Comparison of ENCODE assay signal across 8 cellular contexts in the genomic region with DNA sequence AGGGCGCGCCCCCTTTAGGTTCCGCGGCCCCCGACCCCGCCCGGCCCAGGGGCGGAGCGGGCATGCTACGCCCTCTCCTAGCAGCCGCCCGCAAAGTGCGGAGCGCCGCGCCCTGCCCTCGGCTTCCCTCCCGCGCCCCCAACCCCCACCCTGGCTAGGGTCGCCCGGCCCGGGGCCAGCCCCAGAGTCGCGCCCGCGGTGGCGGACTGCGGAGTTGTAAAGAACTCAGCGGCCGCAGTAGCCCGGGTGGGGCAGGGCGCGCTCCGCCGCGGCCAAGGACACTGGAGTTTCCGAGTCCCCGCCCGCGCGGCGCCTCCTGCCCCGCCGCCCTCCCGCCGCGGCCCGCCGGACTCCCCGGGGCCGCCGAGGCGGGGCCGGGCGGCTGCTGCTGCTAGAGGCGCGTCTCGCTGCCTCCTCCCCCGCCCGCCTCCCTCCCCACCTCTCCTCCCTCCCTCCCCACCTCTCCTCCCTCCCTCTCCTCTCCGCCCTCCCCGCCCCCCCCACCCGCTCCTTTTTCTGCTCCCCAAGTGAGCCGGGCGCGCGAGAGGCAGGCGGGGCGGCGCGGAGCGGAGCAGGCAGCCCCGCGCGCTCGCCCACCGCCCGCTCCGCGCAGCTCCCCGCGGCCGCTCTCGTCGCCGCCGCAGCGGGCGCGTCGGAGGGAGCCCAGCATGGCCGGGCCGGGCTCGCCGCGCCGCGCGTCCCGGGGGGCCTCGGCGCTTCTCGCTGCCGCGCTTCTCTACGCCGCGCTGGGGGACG. TPM values are rescaled to one million over a fixed set of nuclear protein-coding genes. Genes with fewer than 3 reads are reported as not detected.
DNase-seq lines count a peak whose midpoint lies in the region; ATAC-seq and TF ChIP-seq lines count a peak whose summit lies in the region.

A gene (plus strand): TSS at position 507 of the 756 bp plus-strand sequence.

- DNase-seq in AG20443 (ENCODE audit: low spot score): peak; percentile 67
- no peak for DNase-seq in astrocyte of the cerebellum (ENCODE audit: low read depth)
- DNase-seq in stomach: peak; percentile 46
- no peak for DNase-seq in NCI-H446 (lab: John Stamatoyannopoulos, UW)
- DNase-seq in inferior parietal cortex (ENCODE audit: extremely low spot score): no peak
- no peak for DNase-seq in cortex of kidney (lab: John Stamatoyannopoulos, UW)

- intact Hi-C loops in stomach (cut with DNase I; ENCODE audit: low total_unique reads): no loop called here

- no peaks in the 10 kb centered on the region for H3K9me3 ChIP-seq in iPS-20b (ENCODE audit: insufficient read depth, low read depth, low read length)
- H3K9me3 ChIP-seq in stomach: no peaks in the 10 kb centered on the region

- in situ Hi-C loops in astrocyte of the cerebellum (cut with HindIII; ENCODE audit: low sequenced_read_pairs): no loop called here

- H3K27me3 ChIP-seq in iPS-20b (ENCODE audit: insufficient read depth, low read length) (peaks cover 88% of the 10 kb centered on the region), stomach (peaks cover 0 to 76% (median 40%) of the 10 kb centered on the region in 3 donors)

- TF ChIP-seq EP300 in stomach (IDR thresholded peaks at IDR 0.05): no peak

- H3K27ac ChIP-seq in iPS-20b (ENCODE audit: low read length): no peak within 1 kb of the TSS
- peak within 1 kb of the TSS; percentile 4 to 83 (median 54) for H3K27ac ChIP-seq in stomach

- TF ChIP-seq POLR2A in stomach (IDR thresholded peaks at IDR 0.05): no peak

- peak; percentile 40 for ATAC-seq in HG02885 (IDR thresholded peaks at IDR 0.05; ENCODE audit: poor library complexity, unreplicated experiment)

- WGBS in stomach, 5 donors: 0 to 2% (median 1%) methylated on average over 7 to 107 of the region's 109 CpGs

- peaks cover 11% of the 10 kb centered on the region for H3K4me1 ChIP-seq in iPS-20b (ENCODE audit: insufficient read depth, low read length)
- peaks cover 15 to 49% (median 30%) of the 10 kb centered on the region in 4 donors for H3K4me1 ChIP-seq in stomach

- no peak for TF ChIP-seq CTCF in astrocyte of the cerebellum (IDR thresholded peaks at IDR 0.05; ENCODE audit: low read depth, low read length, missing control alignments)
- no peak for TF ChIP-seq CTCF in stomach (IDR thresholded peaks at IDR 0.05)

- peak within 1 kb of the TSS; percentile 16; the same call in 1 of the 2 replicates for H3K9ac ChIP-seq in iPS-20b (ENCODE audit: low read depth, low read length)

- H3K36me3 ChIP-seq in iPS-20b (ENCODE audit: insufficient read depth, low read depth, low read length): no peaks in the 10 kb centered on the region
- H3K36me3 ChIP-seq in stomach: no peaks in the 10 kb centered on the region

- peak within 1 kb of the TSS; percentile 33 for H3K4me3 ChIP-seq in astrocyte of the cerebellum (ENCODE audit: low read depth, low read length)
- H3K4me3 ChIP-seq in iPS-20b (ENCODE audit: low read length): peak within 1 kb of the TSS; percentile 77
- peak within 1 kb of the TSS; percentile 62 to 79 (median 64) for H3K4me3 ChIP-seq in stomach

RNA-seq across cellular contexts. Expression of the gene that starts here (rescaled TPM):
- 10 to 100 TPM in 2 of 5 donors, 1 to 10 TPM in 2, not detected in 1; 2.9 to 54.0 (median 10.9) TPM for total RNA-seq in stomach
- polyA plus RNA-seq in stomach: 1 to 10 TPM in 2 of 3 donors, under 1 TPM in 1; 0.56 to 1.8 (median 1.5) TPM

Comparison
In these comparisons a context has a peak if more than half of its experiments do, and no peak if none do; other contexts are left out.
1. DNase-seq: peak in AG20443 (single experiment) and stomach (single experiment); none in astrocyte of the cerebellum (single experiment), NCI-H446 (0 of 2), inferior parietal cortex (single experiment) and cortex of kidney (single experiment).
2. Peak in every context shown above with its lines, with median percentiles within 50 percentile points of each other: H3K4me3 ChIP-seq.